ENCODE assay signal across 12 cellular contexts in the genomic region with DNA sequence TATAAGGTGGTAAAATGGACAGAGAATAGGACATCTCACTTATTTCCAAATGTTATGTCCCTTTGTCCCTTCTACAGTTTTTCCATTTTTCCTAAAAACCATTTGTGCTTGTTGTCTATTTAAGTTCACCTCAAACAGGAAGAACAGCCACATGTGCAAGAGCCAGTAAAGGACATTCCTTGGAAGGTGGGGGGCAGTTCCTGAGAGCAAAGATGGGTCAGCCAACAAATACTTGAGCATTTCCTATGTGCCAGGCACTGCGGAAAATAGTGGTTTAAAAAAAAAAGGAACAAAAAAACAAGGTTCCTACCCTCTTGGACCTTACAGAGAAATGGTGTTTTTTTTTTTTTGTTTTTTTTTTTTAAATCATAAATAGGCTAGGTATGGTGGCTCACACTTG. TPM values are rescaled to one million over a fixed set of nuclear protein-coding genes. Genes with fewer than 3 reads are reported as not detected.
DNase-seq lines count a peak whose midpoint lies in the region; ATAC-seq and TF ChIP-seq lines count a peak whose summit lies in the region.
"Had no signal": no experiment of that assay in that cellular context is flagged by ENCODE, and none has a peak within 500 bp of the region (broad histone marks: within the 10 kb centered on the region; RNA-seq: fewer than 3 reads in every experiment).

No MANE protein-coding gene starts in this region.

- intact Hi-C loops in left ventricle myocardium inferior (cut with micrococcal nuclease) (no loop called here), Right ventricle myocardium superior (cut with DNase I) (no loop called here), upper lobe of right lung (cut with DNase I) (no loop called here), esophagus muscularis mucosa (cut with DNase I) (no loop called here)

- 48% methylated on average over 1 of the region's 1 CpG for whole genome bisulfite sequencing in esophagus muscularis mucosa

- no peak overlapping the region for H3K4me3 ChIP-seq in left ventricle myocardium inferior
- H3K4me3 ChIP-seq in astrocyte of the spinal cord (ENCODE audit: low read depth, low read length), result no peak overlapping the region
- H3K4me3 ChIP-seq in upper lobe of right lung, result no peak overlapping the region
- no peak overlapping the region for H3K4me3 ChIP-seq in esophagus muscularis mucosa
- H3K4me3 ChIP-seq: GM23338 had no signal

- peak overlapping the region; percentile 66 for H3K27ac ChIP-seq in left ventricle myocardium inferior (replicated peaks)
- H3K27ac ChIP-seq in upper lobe of right lung, result no peak overlapping the region
- H3K27ac ChIP-seq in esophagus muscularis mucosa (replicated peaks in 1 of 4), result peak overlapping the region in 1 of 4 donors; percentile 35
- H3K27ac ChIP-seq: foreskin keratinocyte had no signal

- no peak for TF ChIP-seq EP300 in esophagus muscularis mucosa (IDR thresholded peaks at IDR 0.05)

- no peak for ATAC-seq in Right ventricle myocardium superior (ENCODE audit: poor library complexity)
- ATAC-seq in left lobe of liver, result peak; percentile 44
- peak; percentile 59 for ATAC-seq in upper lobe of right lung
- ATAC-seq in HG02938 (IDR thresholded peaks at IDR 0.05; ENCODE audit: unreplicated experiment), result no peak

- DNase-seq in left ventricle myocardium inferior, result no peak
- no peak for DNase-seq in Right ventricle myocardium superior
- peak; percentile 76 for DNase-seq in astrocyte of the spinal cord (ENCODE audit: low read depth, low spot score)
- no peak for DNase-seq in left lobe of liver (ENCODE audit: low spot score)
- DNase-seq in upper lobe of right lung, result no peak
- no peak for DNase-seq in esophagus muscularis mucosa (ENCODE audit: extremely low spot score)
- DNase-seq in effector CD8-positive, alpha-beta T cell (lab: John Stamatoyannopoulos, UW), result no peak
- DNase-seq: cerebellar nuclear complex, NCI-H187 treated with DMSO at 0.1 percent for 48 hours had no signal

- TF ChIP-seq CTCF in left ventricle myocardium inferior (IDR thresholded peaks at IDR 0.05; ENCODE audit: borderline replicate concordance) (no peak), astrocyte of the spinal cord (IDR thresholded peaks at IDR 0.05; ENCODE audit: low read depth, low read length) (no peak), upper lobe of right lung (IDR thresholded peaks at IDR 0.05) (no peak), esophagus muscularis mucosa (IDR thresholded peaks at IDR 0.05) (no peak)

- H3K36me3 ChIP-seq in left ventricle myocardium inferior, result peaks cover 89% of the 10 kb centered on the region
- peaks cover 90% of the 10 kb centered on the region for H3K36me3 ChIP-seq in upper lobe of right lung
- H3K36me3 ChIP-seq in esophagus muscularis mucosa, result peaks cover 68 to 97% (median 88%) of the 10 kb centered on the region in 4 donors

- H3K9me3 ChIP-seq in left ventricle myocardium inferior (replicated peaks) (no peaks in the 10 kb centered on the region), upper lobe of right lung (no peaks in the 10 kb centered on the region), esophagus muscularis mucosa (no peaks in the 10 kb centered on the region)

- no peak for TF ChIP-seq POLR2A in esophagus muscularis mucosa (IDR thresholded peaks at IDR 0.05; ENCODE audit: low read depth)

- in situ Hi-C loops in astrocyte of the spinal cord (cut with HindIII; ENCODE audit: low sequenced_read_pairs), result no loop called here

- H3K27me3 ChIP-seq in left ventricle myocardium inferior (ENCODE audit: low read depth) (no peaks in the 10 kb centered on the region), upper lobe of right lung (no peaks in the 10 kb centered on the region), esophagus muscularis mucosa (no peaks in the 10 kb centered on the region)
- H3K27me3 ChIP-seq: foreskin keratinocyte had no signal

- H3K4me1 ChIP-seq in left ventricle myocardium inferior, result peaks cover 41% of the 10 kb centered on the region
- peaks cover 14% of the 10 kb centered on the region for H3K4me1 ChIP-seq in upper lobe of right lung
- peaks cover 13 to 16% (median 15%) of the 10 kb centered on the region in 4 donors for H3K4me1 ChIP-seq in esophagus muscularis mucosa
- H3K4me1 ChIP-seq: foreskin keratinocyte had no signal

RNA-seq across cellular contexts. Expression of a gene that starts 26.8 kb away (rescaled TPM):
- total RNA-seq in left ventricle myocardium inferior (49.9 TPM), Right ventricle myocardium superior (47.0 TPM), left lobe of liver (29.0 TPM), upper lobe of right lung (107 TPM), esophagus muscularis mucosa (10 to 100 TPM; 30.2 to 52.7 (median 39.9) TPM)

RNA-seq across cellular contexts. Expression of a gene that starts 46.6 kb away (rescaled TPM):
- total RNA-seq in left ventricle myocardium inferior (38.6 TPM), Right ventricle myocardium superior (33.4 TPM), left lobe of liver (26.3 TPM), upper lobe of right lung (53.8 TPM), esophagus muscularis mucosa (10 to 100 TPM; 25.3 to 54.7 (median 37.3) TPM)

Comparison
In these comparisons a context has a peak if more than half of its experiments do, and no peak if none do; other contexts are left out.
1. ATAC-seq: peak in left lobe of liver (single experiment) and upper lobe of right lung (single experiment); none in Right ventricle myocardium superior (single experiment) and HG02938 (single experiment).